ENCODE assay signal across 24 cellular contexts in the genomic region with DNA sequence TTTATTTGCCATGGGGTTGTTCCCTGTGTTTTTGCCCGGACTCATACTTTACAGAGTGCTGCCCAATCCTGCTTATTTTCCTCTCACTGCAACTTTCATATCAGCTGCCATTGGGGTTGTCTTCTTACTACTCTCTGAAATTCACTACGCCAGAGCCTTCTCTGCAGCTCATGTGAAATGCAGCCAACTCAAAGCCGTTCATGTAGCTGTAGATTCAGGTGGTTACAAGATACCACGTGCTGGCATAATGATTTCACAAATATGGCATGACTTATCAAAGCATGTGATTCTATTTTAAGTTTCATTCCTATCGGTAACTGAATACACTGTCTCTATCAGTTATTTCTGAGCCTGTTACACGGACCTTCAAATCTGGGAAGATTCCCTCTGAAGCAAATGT.
A peak's percentile ranks its signal among the peaks of the same experiment; 100 is the strongest.
DNase-seq lines count a peak whose midpoint lies in the region; ATAC-seq and TF ChIP-seq lines count a peak whose summit lies in the region.
"Had no signal": no experiment of that assay in that cellular context is flagged by ENCODE, and none has a peak within 500 bp of the region (broad histone marks: within the 10 kb centered on the region; RNA-seq: fewer than 3 reads in every experiment).

No MANE protein-coding gene starts in this region.

- H2AFZ ChIP-seq in neural progenitor cell (replicated peaks) = peak overlapping the region; percentile 63
- H2AFZ ChIP-seq: GM23248 had no signal

- H3K27me3 ChIP-seq in foreskin keratinocyte = peaks cover 4% of the 10 kb centered on the region
- no peaks in the 10 kb centered on the region for H3K27me3 ChIP-seq in neural progenitor cell
- no peaks in the 10 kb centered on the region for H3K27me3 ChIP-seq in CD8-positive, alpha-beta T cell (ENCODE audit: insufficient read depth, low read length)
- no peaks in the 10 kb centered on the region for H3K27me3 ChIP-seq in CD4-positive, alpha-beta memory T cell (ENCODE audit: insufficient read depth, low read length)
- H3K27me3 ChIP-seq: SJCRH30 had no signal

- intact Hi-C loops in Right ventricle myocardium inferior (cut with DNase I) (no loop called here), cardiac septum (cut with DNase I) (no loop called here)
- intact Hi-C loops in CD8-positive, alpha-beta T cell (cut with DNase I, micrococcal nuclease) = no loop called here
- intact Hi-C loops in activated T-helper 2 cell treated with anti-CD3 and anti-CD28 coated beads, Interferon-gamma antibody, Interleukin-2, Interleukin-4, amounts not matched to agents 10 μg/mL and 5 μg/mL and 100 μg/mL, durations not matched to agents 14 hours and 24 hours and 36 hours (cut with micrococcal nuclease) = no loop called here
- intact Hi-C loops in CD4-positive, alpha-beta memory T cell (cut with micrococcal nuclease) = no loop called here

- H3K36me3 Mint-ChIP-seq in neural progenitor cell = no peaks in the 10 kb centered on the region
- no peaks in the 10 kb centered on the region for H3K36me3 Mint-ChIP-seq in CD8-positive, alpha-beta T cell
- H3K36me3 Mint-ChIP-seq in activated T-helper 2 cell treated with anti-CD3 and anti-CD28 coated beads, Interferon-gamma antibody, Interleukin-2, Interleukin-4, amounts not matched to agents 10 μg/mL and 5 μg/mL and 100 μg/mL, durations not matched to agents 14 hours and 24 hours and 36 hours (ENCODE audit: low read depth) = no peaks in the 10 kb centered on the region
- H3K36me3 Mint-ChIP-seq in CD4-positive, alpha-beta memory T cell = no peaks in the 10 kb centered on the region
- H3K36me3 Mint-ChIP-seq: CD4-positive, CD25-positive, alpha-beta regulatory T cell had no signal

- no peak overlapping the region for H3K27ac Mint-ChIP-seq in neural progenitor cell
- no peak overlapping the region for H3K27ac Mint-ChIP-seq in CD8-positive, alpha-beta T cell
- no peak overlapping the region for H3K27ac Mint-ChIP-seq in activated T-helper 2 cell treated with anti-CD3 and anti-CD28 coated beads, Interferon-gamma antibody, Interleukin-2, Interleukin-4, amounts not matched to agents 10 μg/mL and 5 μg/mL and 100 μg/mL, durations not matched to agents 14 hours and 24 hours and 36 hours
- no peak overlapping the region for H3K27ac Mint-ChIP-seq in CD4-positive, alpha-beta memory T cell
- H3K27ac Mint-ChIP-seq: CD4-positive, CD25-positive, alpha-beta regulatory T cell had no signal

- H3K4me1 Mint-ChIP-seq in neural progenitor cell = peaks cover 3% of the 10 kb centered on the region
- no peaks in the 10 kb centered on the region for H3K4me1 Mint-ChIP-seq in CD8-positive, alpha-beta T cell (ENCODE audit: low read depth)
- no peaks in the 10 kb centered on the region for H3K4me1 Mint-ChIP-seq in activated T-helper 2 cell treated with anti-CD3 and anti-CD28 coated beads, Interferon-gamma antibody, Interleukin-2, Interleukin-4, amounts not matched to agents 10 μg/mL and 5 μg/mL and 100 μg/mL, durations not matched to agents 14 hours and 24 hours and 36 hours (ENCODE audit: low read depth)
- H3K4me1 Mint-ChIP-seq in CD4-positive, alpha-beta memory T cell = no peaks in the 10 kb centered on the region
- H3K4me1 Mint-ChIP-seq: CD4-positive, CD25-positive, alpha-beta regulatory T cell had no signal

- H4K20me1 ChIP-seq in neural progenitor cell (ENCODE audit: low read depth) = no peaks in the 10 kb centered on the region

- no peaks in the 10 kb centered on the region for H3K4me1 ChIP-seq in foreskin keratinocyte
- H3K4me1 ChIP-seq in neural progenitor cell = no peaks in the 10 kb centered on the region
- H3K4me1 ChIP-seq in CD8-positive, alpha-beta T cell (ENCODE audit: insufficient read depth, low read length) = no peaks in the 10 kb centered on the region
- no peaks in the 10 kb centered on the region for H3K4me1 ChIP-seq in CD4-positive, alpha-beta memory T cell (ENCODE audit: insufficient read depth, low read length)
- H3K4me1 ChIP-seq: SJCRH30 had no signal

- no peaks in the 10 kb centered on the region for H3K9me3 ChIP-seq in neural progenitor cell (ENCODE audit: low read depth)
- H3K9me3 ChIP-seq in CD8-positive, alpha-beta T cell (ENCODE audit: low read length) = no peaks in the 10 kb centered on the region
- no peaks in the 10 kb centered on the region for H3K9me3 ChIP-seq in CD4-positive, alpha-beta memory T cell (ENCODE audit: control insufficient read depth in 1 of 2, low read length in 2 of 2)
- H3K9me3 ChIP-seq: SJCRH30 had no signal

- no peak overlapping the region for H3K4me3 Mint-ChIP-seq in neural progenitor cell
- no peak overlapping the region for H3K4me3 Mint-ChIP-seq in CD8-positive, alpha-beta T cell
- H3K4me3 Mint-ChIP-seq in activated T-helper 2 cell treated with anti-CD3 and anti-CD28 coated beads, Interferon-gamma antibody, Interleukin-2, Interleukin-4, amounts not matched to agents 10 μg/mL and 5 μg/mL and 100 μg/mL, durations not matched to agents 14 hours and 24 hours and 36 hours (ENCODE audit: low read depth) = no peak overlapping the region
- H3K4me3 Mint-ChIP-seq in CD4-positive, alpha-beta memory T cell = no peak overlapping the region
- H3K4me3 Mint-ChIP-seq: CD4-positive, CD25-positive, alpha-beta regulatory T cell had no signal

- DNase-seq in Right ventricle myocardium inferior (ENCODE audit: missing footprints) (no peak), cardiac septum (ENCODE audit: low spot score) (no peak), foreskin keratinocyte (no peak), neural progenitor cell (ENCODE audit: low spot score) (no peak), NCI-H510A treated with DMSO at 0.1 percent for 48 hours (lab: John Stamatoyannopoulos, UW) (no peak)
- no peak for DNase-seq in CD8-positive, alpha-beta T cell
- no peak for DNase-seq in activated T-helper 2 cell treated with anti-CD3 and anti-CD28 coated beads, Interferon-gamma antibody, Interleukin-2, Interleukin-4, amounts not matched to agents 10 μg/mL and 5 μg/mL and 100 μg/mL, durations not matched to agents 14 hours and 24 hours and 36 hours (ENCODE audit: low spot score)
- DNase-seq in CD4-positive, alpha-beta memory T cell = no peak
- DNase-seq: AML-193; Calu3; CD4-positive, CD25-positive, alpha-beta regulatory T cell; GM23248; MM.1S; NCI-H1092; NCI-H146; NCI-H2081; NCI-H2171 treated with DMSO at 0.1 percent for 48 hours; NCI-H446 treated with DMSO at 0.1 percent for 48 hours; NCI-H748 treated with DMSO at 0.1 percent for 48 hours; SJCRH30 had no signal

- POLR2A ChIA-PET in CD8-positive, alpha-beta T cell (lab: Charles Lee) = interaction anchor here (1.1 kb wide), 1 partner anchor 9 kb away, joined by 4 read pairs; no protein-coding TSS in a partner anchor
- POLR2A ChIA-PET in CD4-positive, alpha-beta memory T cell (lab: Charles Lee; ENCODE audit: partially characterized antibody) = no interaction called here

- no peaks in the 10 kb centered on the region for H3K79me2 ChIP-seq in neural progenitor cell (ENCODE audit: low read depth)

- CTCF ChIA-PET in CD8-positive, alpha-beta T cell (lab: Charles Lee) = interaction anchor here (1.4 kb wide), 1 partner anchor 13 kb away, joined by 3 read pairs; no protein-coding TSS in a partner anchor
- CTCF ChIA-PET in CD4-positive, alpha-beta memory T cell (lab: Charles Lee; ENCODE audit: partially characterized antibody) = no interaction called here

- no peak overlapping the region for H3K4me2 ChIP-seq in neural progenitor cell

- ATAC-seq in Right ventricle myocardium inferior = peak; percentile 52
- peak; percentile 10 for ATAC-seq in foreskin keratinocyte
- no peak for ATAC-seq in CD8-positive, alpha-beta T cell
- ATAC-seq: GM12878, HCT116 had no signal

- H3K27ac ChIP-seq in foreskin keratinocyte (no peak overlapping the region), neural progenitor cell (no peak overlapping the region)
- no peak overlapping the region for H3K27ac ChIP-seq in CD8-positive, alpha-beta T cell (ENCODE audit: low read depth, low read length)
- no peak overlapping the region for H3K27ac ChIP-seq in CD4-positive, alpha-beta memory T cell (ENCODE audit: low read depth, low read length)
- H3K27ac ChIP-seq: 22Rv1, GM23248, RWPE1, SJCRH30 had no signal

- TF ChIP-seq CTCF in foreskin keratinocyte (conservative IDR thresholded peaks at IDR 0.05) (no peak), neural progenitor cell (IDR thresholded peaks at IDR 0.05) (no peak)
- no peak for TF ChIP-seq CTCF in CD8-positive, alpha-beta T cell (IDR thresholded peaks at IDR 0.05)

- no peaks in the 10 kb centered on the region for H3F3A ChIP-seq in neural progenitor cell (ENCODE audit: low read depth)

- no peaks in the 10 kb centered on the region for H3K36me3 ChIP-seq in neural progenitor cell
- no peaks in the 10 kb centered on the region for H3K36me3 ChIP-seq in CD8-positive, alpha-beta T cell (ENCODE audit: insufficient read depth, low read length)
- no peaks in the 10 kb centered on the region for H3K36me3 ChIP-seq in CD4-positive, alpha-beta memory T cell (ENCODE audit: insufficient read depth, low read length)
- H3K36me3 ChIP-seq: SJCRH30 had no signal

- no peaks in the 10 kb centered on the region for H3K9me3 Mint-ChIP-seq in neural progenitor cell
- H3K9me3 Mint-ChIP-seq in CD8-positive, alpha-beta T cell = no peaks in the 10 kb centered on the region
- H3K9me3 Mint-ChIP-seq in activated T-helper 2 cell treated with anti-CD3 and anti-CD28 coated beads, Interferon-gamma antibody, Interleukin-2, Interleukin-4, amounts not matched to agents 10 μg/mL and 5 μg/mL and 100 μg/mL, durations not matched to agents 14 hours and 24 hours and 36 hours = no peaks in the 10 kb centered on the region
- H3K9me3 Mint-ChIP-seq in CD4-positive, alpha-beta memory T cell = no peaks in the 10 kb centered on the region

- H3K9ac ChIP-seq in neural progenitor cell = no peak overlapping the region
- H3K9ac ChIP-seq: GM23248 had no signal

- no peaks in the 10 kb centered on the region for H3K27me3 Mint-ChIP-seq in neural progenitor cell (ENCODE audit: insufficient read depth, low read depth)
- no peaks in the 10 kb centered on the region for H3K27me3 Mint-ChIP-seq in CD8-positive, alpha-beta T cell (ENCODE audit: low read depth)
- peaks cover 2% of the 10 kb centered on the region for H3K27me3 Mint-ChIP-seq in activated T-helper 2 cell treated with anti-CD3 and anti-CD28 coated beads, Interferon-gamma antibody, Interleukin-2, Interleukin-4, amounts not matched to agents 10 μg/mL and 5 μg/mL and 100 μg/mL, durations not matched to agents 14 hours and 24 hours and 36 hours (ENCODE audit: low read depth)
- peaks cover 9 to 10% of the 10 kb centered on the region in 2 donors for H3K27me3 Mint-ChIP-seq in CD4-positive, alpha-beta memory T cell
- H3K27me3 Mint-ChIP-seq: CD4-positive, CD25-positive, alpha-beta regulatory T cell had no signal

- no peak overlapping the region for H3K4me3 ChIP-seq in neural progenitor cell
- H3K4me3 ChIP-seq in CD8-positive, alpha-beta T cell (ENCODE audit: low read depth, low read length) = no peak overlapping the region
- H3K4me3 ChIP-seq in CD4-positive, alpha-beta memory T cell (ENCODE audit: low read length in 2 of 2) = no peak overlapping the region
- H3K4me3 ChIP-seq: GM12878, GM23248, SJCRH30 had no signal
